ENCODE assay signal across 1 cellular context in the genomic region with DNA sequence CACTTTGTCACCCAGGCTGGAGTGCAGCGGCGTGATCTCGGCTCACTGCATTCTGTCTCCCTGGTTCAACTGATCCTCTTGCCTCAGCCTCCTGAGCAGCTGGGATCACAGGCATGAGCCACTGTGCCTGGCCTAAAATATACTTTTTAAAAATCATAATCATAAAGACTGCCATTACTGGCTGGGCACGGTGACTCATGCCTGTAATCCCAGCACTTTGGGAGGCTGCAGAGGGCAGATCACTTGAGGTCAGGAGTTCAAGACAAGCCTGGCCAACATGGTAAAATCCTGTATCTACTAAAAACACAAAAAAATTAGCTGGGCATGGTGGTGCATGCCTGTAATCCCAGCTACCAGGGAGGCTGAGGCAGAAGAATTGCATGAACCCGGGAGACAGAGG. TPM values are rescaled to one million over a fixed set of nuclear protein-coding genes. Genes with fewer than 3 reads are reported as not detected.
"Had no signal": no experiment of that assay in that cellular context is flagged by ENCODE, and none has a peak within 500 bp of the region (broad histone marks: within the 10 kb centered on the region; RNA-seq: fewer than 3 reads in every experiment).

No MANE protein-coding gene starts in this region.

RNA-seq across cellular contexts. Expression of a gene that starts 20.1 kb away (rescaled TPM):
- total RNA-seq: OCI-LY7 had no signal
